In genomic region chr6:35312076-35312762, GRCh38 we compare ENCODE assay signal across 14 cellular contexts. TPM values are rescaled to one million over a fixed set of nuclear protein-coding genes. Genes with fewer than 3 reads are reported as not detected.
A peak's percentile ranks its signal among the peaks of the same experiment; 100 is the strongest.
DNase-seq lines count a peak whose midpoint lies in the region; ATAC-seq and TF ChIP-seq lines count a peak whose summit lies in the region.
"Had no signal": no experiment of that assay in that cellular context is flagged by ENCODE, and none has a peak within 500 bp of the region (broad histone marks: within the 10 kb centered on the region; RNA-seq: fewer than 3 reads in every experiment).

No MANE protein-coding gene starts in this region.

- TF ChIP-seq CTCF in CD14-positive monocyte (IDR thresholded peaks at IDR 0.05) (no peak), natural killer cell (IDR thresholded peaks at IDR 0.05) (no peak), ascending aorta (IDR thresholded peaks at IDR 0.05) (no peak)

- H3K27me3 Mint-ChIP-seq in CD14-positive monocyte (ENCODE audit: low read depth in 3 of 3) (no peaks in the 10 kb centered on the region), IgD-negative memory B cell (no peaks in the 10 kb centered on the region), natural killer cell (ENCODE audit: low read depth in 2 of 2) (no peaks in the 10 kb centered on the region)
- H3K27me3 Mint-ChIP-seq in activated naive CD8-positive, alpha-beta T cell treated with anti-CD3 and anti-CD28 coated beads, Interleukin-2, amount 10 ng/mL, durations not matched to agents 7 days and 5 days, result no peaks in the 10 kb centered on the region

- peak overlapping the region; percentile 45 to 96 (median 92) for H3K27ac Mint-ChIP-seq in CD14-positive monocyte
- peak overlapping the region; percentile 87 to 97 (median 97) for H3K27ac Mint-ChIP-seq in IgD-negative memory B cell
- peak overlapping the region; percentile 97 for H3K27ac Mint-ChIP-seq in activated naive CD8-positive, alpha-beta T cell treated with anti-CD3 and anti-CD28 coated beads, Interleukin-2, amount 10 ng/mL, durations not matched to agents 7 days and 5 days
- peak overlapping the region; percentile 92 to 96 for H3K27ac Mint-ChIP-seq in natural killer cell
- H3K27ac Mint-ChIP-seq: mesothelial cell of epicardium, progenitor cell of endocrine pancreas, WTC11 had no signal

- POLR2A ChIA-PET in activated naive CD8-positive, alpha-beta T cell treated with anti-CD3 and anti-CD28 coated beads, Interleukin-2, amount 10 ng/mL, durations not matched to agents 7 days and 5 days (lab: Charles Lee), result interaction anchor here (2.3 to 3.3 kb wide), 2 partner anchors 13 kb away, joined by 9 to 86 read pairs; partner anchors contain the start of gene DEF6

- intact Hi-C loops in CD14-positive monocyte (cut with micrococcal nuclease) (loop anchor here in 1 of 2 donors (2.0 kb wide), 1 partner anchor 13 kb away; no protein-coding TSS in a partner anchor), natural killer cell (cut with micrococcal nuclease) (loop anchor here (2.0 kb wide), 1 partner anchor 13 kb away; no protein-coding TSS in a partner anchor), ascending aorta (cut with DNase I) (no loop called here)

- H3K4me1 Mint-ChIP-seq in CD14-positive monocyte (peaks cover 52% of the 10 kb centered on the region), IgD-negative memory B cell (peaks cover 38 to 57% (median 52%) of the 10 kb centered on the region in 3 donors), natural killer cell (peaks cover 84 to 86% of the 10 kb centered on the region in 2 donors)
- peaks cover 62% of the 10 kb centered on the region for H3K4me1 Mint-ChIP-seq in activated naive CD8-positive, alpha-beta T cell treated with anti-CD3 and anti-CD28 coated beads, Interleukin-2, amount 10 ng/mL, durations not matched to agents 7 days and 5 days

- no peak for DNase-seq in CD14-positive monocyte (ENCODE audit: low spot score)
- no peak for DNase-seq in activated naive CD8-positive, alpha-beta T cell treated with anti-CD3 and anti-CD28 coated beads, Interleukin-2, amount 10 ng/mL, durations not matched to agents 7 days and 5 days
- no peak for DNase-seq in natural killer cell
- DNase-seq in hepatic stellate cell (ENCODE audit: low spot score), result no peak
- no peak for DNase-seq in ascending aorta (ENCODE audit: low spot score in 2 of 2)
- DNase-seq: BE2C; NCI-H774; stimulated activated CD4-positive, alpha-beta T cell treated with anti-CD3 and anti-CD28 coated beads, Interleukin-2, amount 100 ng/mL, for 48 hours had no signal

- H3K9me3 ChIP-seq in ascending aorta, result no peaks in the 10 kb centered on the region
- H3K9me3 ChIP-seq: BE2C had no signal

- H3K36me3 Mint-ChIP-seq in CD14-positive monocyte (peaks cover 61 to 89% of the 10 kb centered on the region in 2 donors), IgD-negative memory B cell (peaks cover 4% of the 10 kb centered on the region), natural killer cell (peaks cover 5% of the 10 kb centered on the region)
- H3K36me3 Mint-ChIP-seq in activated naive CD8-positive, alpha-beta T cell treated with anti-CD3 and anti-CD28 coated beads, Interleukin-2, amount 10 ng/mL, durations not matched to agents 7 days and 5 days, result peaks cover 57% of the 10 kb centered on the region
- H3K36me3 Mint-ChIP-seq: WTC11 had no signal

- peak overlapping the region in 1 of 2 donors; percentile 77 for H3K4me3 Mint-ChIP-seq in CD14-positive monocyte
- peak overlapping the region; percentile 68 to 92 (median 78) for H3K4me3 Mint-ChIP-seq in IgD-negative memory B cell
- peak overlapping the region; percentile 79 for H3K4me3 Mint-ChIP-seq in activated naive CD8-positive, alpha-beta T cell treated with anti-CD3 and anti-CD28 coated beads, Interleukin-2, amount 10 ng/mL, durations not matched to agents 7 days and 5 days
- peak overlapping the region; percentile 76 for H3K4me3 Mint-ChIP-seq in natural killer cell
- H3K4me3 Mint-ChIP-seq: mesothelial cell of epicardium, WTC11 had no signal

- ATAC-seq in activated naive CD8-positive, alpha-beta T cell treated with anti-CD3 and anti-CD28 coated beads, Interleukin-2, amount 10 ng/mL, durations not matched to agents 7 days and 5 days (ENCODE audit: low read depth), result no peak
- ATAC-seq in natural killer cell (peak in 2 of 3 donors; percentile 13 to 16), HG03521 (IDR thresholded peaks at IDR 0.05; ENCODE audit: unreplicated experiment) (no peak), HG02981 (IDR thresholded peaks at IDR 0.05; ENCODE audit: unreplicated experiment) (no peak)
- ATAC-seq: WTC11 had no signal

- peak overlapping the region in 1 of 2 donors; percentile 5 for H3K27ac ChIP-seq in ascending aorta

- H3K36me3 ChIP-seq in ascending aorta, result no peaks in the 10 kb centered on the region
- H3K36me3 ChIP-seq: BE2C had no signal

- no peaks in the 10 kb centered on the region for H3K9me3 Mint-ChIP-seq in CD14-positive monocyte
- H3K9me3 Mint-ChIP-seq in IgD-negative memory B cell, result no peaks in the 10 kb centered on the region
- H3K9me3 Mint-ChIP-seq in activated naive CD8-positive, alpha-beta T cell treated with anti-CD3 and anti-CD28 coated beads, Interleukin-2, amount 10 ng/mL, durations not matched to agents 7 days and 5 days, result no peaks in the 10 kb centered on the region
- no peaks in the 10 kb centered on the region for H3K9me3 Mint-ChIP-seq in natural killer cell
- H3K9me3 Mint-ChIP-seq: WTC11 had no signal

- no peaks in the 10 kb centered on the region for H3K4me1 ChIP-seq in ascending aorta
- H3K4me1 ChIP-seq: BE2C had no signal

- no peaks in the 10 kb centered on the region for H3K27me3 ChIP-seq in ascending aorta
- H3K27me3 ChIP-seq: BE2C had no signal

- no peak overlapping the region for H3K4me3 ChIP-seq in ascending aorta

RNA-seq across cellular contexts. Expression of gene DEF6, which starts 14.6 kb away (rescaled TPM):
- polyA plus RNA-seq in CD14-positive monocyte (10 to 100 TPM; 41.2 to 59.3 TPM), IgD-negative memory B cell (122 TPM)
- 100 to 1,000 TPM; 213 to 216 TPM for total RNA-seq in activated naive CD8-positive, alpha-beta T cell treated with anti-CD3 and anti-CD28 coated beads, Interleukin-2, amount 10 ng/mL, durations not matched to agents 7 days and 5 days
- total RNA-seq in natural killer cell (100 to 1,000 TPM; 232 to 297 (median 241) TPM), ascending aorta (20.1 TPM)

RNA-seq across cellular contexts. Expression of gene PPARD, which starts 30.1 kb away (rescaled TPM):
- polyA plus RNA-seq in CD14-positive monocyte (1 to 10 TPM; 1.2 to 2.4 TPM), IgD-negative memory B cell (8.4 TPM)
- 10 to 100 TPM; 43.0 to 45.9 TPM for total RNA-seq in activated naive CD8-positive, alpha-beta T cell treated with anti-CD3 and anti-CD28 coated beads, Interleukin-2, amount 10 ng/mL, durations not matched to agents 7 days and 5 days
- total RNA-seq in natural killer cell (10 to 100 TPM; 14.4 to 20.4 (median 18.8) TPM), ascending aorta (21.1 TPM)

RNA-seq across cellular contexts. Expression of gene ZNF76, which starts 52.7 kb away (rescaled TPM):
- polyA plus RNA-seq in CD14-positive monocyte (1 to 10 TPM; 6.8 to 9.6 TPM), IgD-negative memory B cell (41.5 TPM)
- total RNA-seq in activated naive CD8-positive, alpha-beta T cell treated with anti-CD3 and anti-CD28 coated beads, Interleukin-2, amount 10 ng/mL, durations not matched to agents 7 days and 5 days, result 10 to 100 TPM; 63.0 to 66.0 TPM
- total RNA-seq in natural killer cell (10 to 100 TPM; 62.7 to 81.6 (median 64.6) TPM), ascending aorta (55.7 TPM)

Comparison
In these comparisons a context has a peak if more than half of its experiments do, and no peak if none do; other contexts are left out.
1. ATAC-seq: peak in natural killer cell (2 of 3); none in activated naive CD8-positive, alpha-beta T cell treated with anti-CD3 and anti-CD28 coated beads, Interleukin-2, amount 10 ng/mL, durations not matched to agents 7 days and 5 days (single experiment), HG03521 (single experiment) and HG02981 (single experiment).
2. RNA of gene DEF6, which starts 14.6 kb away (total RNA-seq): 232 to 297 TPM in natural killer cell and 213 to 216 TPM in activated naive CD8-positive, alpha-beta T cell treated with anti-CD3 and anti-CD28 coated beads, Interleukin-2, amount 10 ng/mL, durations not matched to agents 7 days and 5 days; 20.1 TPM in ascending aorta (single experiment); every median in the first group is over 10 times any median in the second.
3. Peak in every context shown above with its lines, with median percentiles within 50 percentile points of each other: H3K27ac Mint-ChIP-seq.